ENCODE assay signal across 8 cellular contexts in the genomic region with DNA sequence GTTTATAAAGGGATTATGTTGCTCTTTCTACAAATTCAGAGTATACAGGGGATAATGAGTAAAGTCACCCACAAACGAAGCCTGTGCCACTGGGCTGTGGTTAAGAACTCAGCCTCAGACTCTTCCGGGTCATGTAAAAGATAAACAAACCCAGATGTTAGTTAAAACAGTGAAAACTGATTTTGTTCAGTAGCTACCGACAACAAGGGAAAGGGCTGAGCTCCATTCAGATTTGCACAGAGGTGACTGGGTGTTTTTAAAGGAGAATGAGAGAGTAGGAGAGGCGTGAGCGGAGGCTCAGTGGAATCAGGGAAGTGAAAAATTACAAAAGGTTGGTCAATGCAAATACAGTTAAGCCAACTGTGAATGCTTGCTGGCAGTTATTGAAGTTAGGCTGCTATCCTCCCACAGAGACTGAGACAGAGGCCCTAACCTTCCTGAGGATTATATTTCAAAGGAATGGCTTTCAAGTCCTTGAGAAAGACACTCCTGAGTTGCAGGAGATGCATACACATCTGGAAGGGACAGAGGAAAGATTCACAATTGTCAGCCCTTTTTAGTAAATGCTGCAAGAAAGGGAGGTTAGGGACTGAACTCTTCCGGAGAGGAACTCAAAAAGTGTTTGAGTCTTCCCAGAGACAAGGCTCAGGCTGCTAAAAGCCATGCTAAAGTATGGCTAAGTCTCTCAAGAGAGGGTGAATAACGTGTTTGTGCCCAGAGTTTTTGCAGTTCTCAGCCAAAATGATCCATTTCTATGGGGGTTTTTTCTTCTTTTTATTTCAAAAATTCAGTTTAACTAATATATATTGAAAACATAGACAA. TPM values are rescaled to one million over a fixed set of nuclear protein-coding genes. Genes with fewer than 3 reads are reported as not detected.
A peak's percentile ranks its signal among the peaks of the same experiment; 100 is the strongest.
DNase-seq lines count a peak whose midpoint lies in the region; ATAC-seq and TF ChIP-seq lines count a peak whose summit lies in the region.

No MANE protein-coding gene starts in this region.

- peak overlapping the region; percentile 21 for H2AFZ ChIP-seq in mammary epithelial cell (ENCODE audit: low read depth, low read length)

- no peaks in the 10 kb centered on the region for H3K4me1 ChIP-seq in mammary epithelial cell (ENCODE audit: insufficient read depth, low read length)

- intact Hi-C loops in mammary epithelial cell (cut with micrococcal nuclease), result no loop called here

- no peaks in the 10 kb centered on the region for H3K36me3 ChIP-seq in mammary epithelial cell (ENCODE audit: insufficient read depth, low read length)

- H3K79me2 ChIP-seq in mammary epithelial cell (ENCODE audit: insufficient read depth, low read length), result no peaks in the 10 kb centered on the region

- DNase-seq in SIG-M5 treated with dmso at 0.1 percent for 504 hours (lab: John Stamatoyannopoulos, UW; ENCODE audit: unreplicated experiment) (peak; percentile 84), SIG-M5 (lab: John Stamatoyannopoulos, UW) (no peak), MV-4-11 (lab: John Stamatoyannopoulos, UW) (peak; percentile 93), mammary epithelial cell (no peak), GOT3 (lab: John Stamatoyannopoulos, UW) (no peak)
- no peak for DNase-seq in activated CD8-positive, alpha-beta memory T cell treated with anti-CD3 and anti-CD28 coated beads, Interleukin-2, amount 50 U/mL, for 48 hours

- in situ Hi-C loops in mammary epithelial cell (cut with MboI; ENCODE audit: low sequenced_read_pairs in 2 of 2), result no loop called here

- H3K4me3 ChIP-seq in mammary epithelial cell (replicated peaks in 1 of 3; ENCODE audit: insufficient read depth in 1 of 3, low read depth in 2 of 3, low read length in 3 of 3) (no peak overlapping the region), skin epidermis (no peak overlapping the region)

- WGBS in mammary epithelial cell (ENCODE audit: low coverage, missing lambda C conversion rate), result 79% methylated on average over 7 of the region's 7 CpGs

- ATAC-seq in HG02588 (IDR thresholded peaks at IDR 0.05; ENCODE audit: unreplicated experiment), result peak; percentile 98

- no peaks in the 10 kb centered on the region for H4K20me1 ChIP-seq in mammary epithelial cell (ENCODE audit: insufficient read depth, low read length)

- BruUV-seq in mammary epithelial cell (replicated peaks; lab: Mats Ljungman, UMichigan), result no TSS peak

- H3K27ac ChIP-seq in mammary epithelial cell (ENCODE audit: insufficient read depth, low read depth, low read length) (no peak overlapping the region), skin epidermis (peak overlapping the region in 11 of 21 experiments; percentile 10 to 58 (median 28))

- TF ChIP-seq CTCF in mammary epithelial cell (conservative IDR thresholded peaks at IDR 0.05 in 1 of 2, IDR thresholded peaks at IDR 0.05 in 1 of 2; ENCODE audit: extremely low read depth in 1 of 2, insufficient read depth in 1 of 2, low read depth in 1 of 2, low read length in 2 of 2), result no peak

- no peaks in the 10 kb centered on the region for H3K27me3 ChIP-seq in mammary epithelial cell (ENCODE audit: insufficient read depth, low read length)

- H3K4me2 ChIP-seq in mammary epithelial cell (ENCODE audit: insufficient read depth, low read depth, low read length), result no peak overlapping the region

- H3K9me3 ChIP-seq in mammary epithelial cell (replicated peaks; ENCODE audit: insufficient read depth, low read length), result no peaks in the 10 kb centered on the region

- dilution Hi-C loops in mammary epithelial cell (cut with HindIII; ENCODE audit: low sequenced_read_pairs), result no loop called here

- CTCF ChIA-PET in mammary epithelial cell (lab: Charles Lee; ENCODE audit: low non-redundant PET), result no interaction called here

- no peak overlapping the region for H3K9ac ChIP-seq in mammary epithelial cell (ENCODE audit: insufficient read depth, low read length)

RNA-seq across cellular contexts. Expression of a gene that starts 29.8 kb away (rescaled TPM):
- under 1 TPM; 0.33 to 0.80 TPM for total RNA-seq in mammary epithelial cell
- polyA plus RNA-seq in mammary epithelial cell, result 0.35 TPM
- not detected for polyA minus RNA-seq in mammary epithelial cell

Comparison
In these comparisons a context has a peak if more than half of its experiments do, and no peak if none do; other contexts are left out.
1. DNase-seq: peak in SIG-M5 treated with dmso at 0.1 percent for 504 hours (single experiment) and MV-4-11 (single experiment); none in SIG-M5 (single experiment), mammary epithelial cell (single experiment), GOT3 (single experiment) and activated CD8-positive, alpha-beta memory T cell treated with anti-CD3 and anti-CD28 coated beads, Interleukin-2, amount 50 U/mL, for 48 hours (single experiment).